ENCODE assay signal across 1 cellular context in the genomic region with DNA sequence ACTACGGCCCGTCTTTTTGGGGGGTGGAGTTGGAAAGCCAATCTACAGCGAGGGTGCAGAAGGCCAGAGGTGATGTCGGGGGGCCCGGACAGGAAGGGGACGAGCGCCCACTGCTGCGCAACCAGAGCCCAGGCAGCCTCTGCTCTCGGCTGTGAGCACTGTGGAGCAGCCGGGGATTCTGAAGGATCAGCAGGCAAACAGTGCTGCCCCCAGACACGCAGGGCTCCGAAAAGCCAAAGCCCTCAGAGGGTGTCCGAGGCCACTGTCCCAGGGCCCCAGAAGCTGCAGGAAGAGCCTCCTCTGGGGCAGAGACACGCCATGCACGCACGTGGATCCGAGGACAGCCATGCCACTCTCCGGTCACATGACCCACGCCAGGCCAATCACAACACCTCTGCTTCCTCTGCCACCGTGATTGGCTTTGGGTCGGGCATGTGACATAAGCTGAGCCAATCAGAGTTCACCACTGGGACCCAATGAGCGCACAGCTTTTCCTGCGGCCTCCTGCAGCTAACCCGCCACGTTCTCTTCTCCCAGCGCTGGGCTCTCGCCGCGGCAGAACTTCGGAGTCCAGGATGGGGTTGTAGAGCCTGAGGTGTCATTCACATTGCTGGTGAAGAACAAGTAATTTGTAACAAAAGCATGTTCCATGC.
TF ChIP-seq lines count a peak whose summit lies in the region.

No MANE protein-coding gene starts in this region.

TF ChIP-seq in K562, 482 proteins besides CTCF, POLR2A, EP300 and RAD21 (continued from another document and continues in another):
- TF ChIP-seq, protein P1, sequence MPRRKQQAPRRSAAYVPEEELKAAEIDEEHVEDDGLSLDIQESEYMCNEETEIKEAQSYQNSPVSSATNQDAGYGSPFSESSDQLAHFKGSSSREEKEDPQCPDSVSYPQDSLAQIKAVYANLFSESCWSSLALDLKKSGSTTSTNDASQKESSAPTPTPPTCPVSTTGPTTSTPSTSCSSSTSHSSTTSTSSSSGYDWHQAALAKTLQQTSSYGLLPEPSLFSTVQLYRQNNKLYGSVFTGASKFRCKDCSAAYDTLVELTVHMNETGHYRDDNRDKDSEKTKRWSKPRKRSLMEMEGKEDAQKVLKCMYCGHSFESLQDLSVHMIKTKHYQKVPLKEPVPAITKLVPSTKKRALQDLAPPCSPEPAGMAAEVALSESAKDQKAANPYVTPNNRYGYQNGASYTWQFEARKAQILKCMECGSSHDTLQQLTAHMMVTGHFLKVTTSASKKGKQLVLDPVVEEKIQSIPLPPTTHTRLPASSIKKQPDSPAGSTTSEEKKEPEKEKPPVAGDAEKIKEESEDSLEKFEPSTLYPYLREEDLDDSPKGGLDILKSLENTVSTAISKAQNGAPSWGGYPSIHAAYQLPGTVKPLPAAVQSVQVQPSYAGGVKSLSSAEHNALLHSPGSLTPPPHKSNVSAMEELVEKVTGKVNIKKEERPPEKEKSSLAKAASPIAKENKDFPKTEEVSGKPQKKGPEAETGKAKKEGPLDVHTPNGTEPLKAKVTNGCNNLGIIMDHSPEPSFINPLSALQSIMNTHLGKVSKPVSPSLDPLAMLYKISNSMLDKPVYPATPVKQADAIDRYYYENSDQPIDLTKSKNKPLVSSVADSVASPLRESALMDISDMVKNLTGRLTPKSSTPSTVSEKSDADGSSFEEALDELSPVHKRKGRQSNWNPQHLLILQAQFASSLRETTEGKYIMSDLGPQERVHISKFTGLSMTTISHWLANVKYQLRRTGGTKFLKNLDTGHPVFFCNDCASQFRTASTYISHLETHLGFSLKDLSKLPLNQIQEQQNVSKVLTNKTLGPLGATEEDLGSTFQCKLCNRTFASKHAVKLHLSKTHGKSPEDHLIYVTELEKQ (CRISPR knock-in tag; IDR thresholded peaks at IDR 0.05): no peak
- TF ChIP-seq HDAC2 (IDR thresholded peaks at IDR 0.05) (peak; percentile 96; the same call in 1 of the 2 replicates), ZEB2 (IDR thresholded peaks at IDR 0.05) (no peak), KAT7 (CRISPR knock-in tag; IDR thresholded peaks at IDR 0.05; ENCODE audit: borderline replicate concordance) (peak; percentile 42; the same call in 1 of the 2 replicates), EGR1 (conservative IDR thresholded peaks at IDR 0.05) (no peak), BDP1 (IDR thresholded peaks at IDR 0.05; ENCODE audit: insufficient read depth, insufficient read length) (no peak), ERF (CRISPR knock-in tag; IDR thresholded peaks at IDR 0.05) (peak; percentile 78; the same call in 1 of the 2 replicates), ZNF785 (CRISPR knock-in tag; IDR thresholded peaks at IDR 0.05) (no peak), LCOR (CRISPR knock-in tag; IDR thresholded peaks at IDR 0.05) (peak; percentile 89), POLR2AphosphoS5 (IDR thresholded peaks at IDR 0.05; ENCODE audit: control insufficient read depth, insufficient read depth, low read depth, low read length) (peak; percentile 27; the same call in 1 of the 2 replicates), RAD51 (IDR thresholded peaks at IDR 0.05; ENCODE audit: borderline replicate concordance, low read depth) (peak; percentile 99), GABPB2 (CRISPR knock-in tag; conservative IDR thresholded peaks at IDR 0.05) (no peak), ATF1 (CRISPR knock-in tag; IDR thresholded peaks at IDR 0.05) (no peak), ATF1 (tag; IDR thresholded peaks at IDR 0.05) (peak; percentile 73), C11orf30 (IDR thresholded peaks at IDR 0.05; ENCODE audit: low read depth) (peak; percentile 100), DNMT1 (IDR thresholded peaks at IDR 0.05) (no peak), ZFX (CRISPR knock-in tag; IDR thresholded peaks at IDR 0.05) (peak; percentile 78), STAT5A (IDR thresholded peaks at IDR 0.05; ENCODE audit: borderline replicate concordance, low read length) (no peak), CC2D1A (IDR thresholded peaks at IDR 0.05) (peak; percentile 24; the same call in 1 of the 2 replicates), ZBTB17 (CRISPR knock-in tag; IDR thresholded peaks at IDR 0.05) (peak; percentile 31; the same call in 1 of the 2 replicates), FOXK1 (CRISPR knock-in tag; IDR thresholded peaks at IDR 0.05; ENCODE audit: borderline replicate concordance) (peak; percentile 95), NONO (IDR thresholded peaks at IDR 0.05; ENCODE audit: low read depth in 2 of 2, low read length in 1 of 2) (no peak), PHF20 (IDR thresholded peaks at IDR 0.05; ENCODE audit: partially characterized antibody) (peak; percentile 97), FOXM1 (IDR thresholded peaks at IDR 0.05; ENCODE audit: low read depth) (no peak), FOXM1 (CRISPR knock-in tag; IDR thresholded peaks at IDR 0.05; ENCODE audit: low read depth) (peak; percentile 94), RFX1 (IDR thresholded peaks at IDR 0.05) (no peak), ATF7 (IDR thresholded peaks at IDR 0.05) (peak; percentile 61), ESRRB (CRISPR knock-in tag; IDR thresholded peaks at IDR 0.05; ENCODE audit: borderline replicate concordance) (no peak), FOXP1 (CRISPR knock-in tag; IDR thresholded peaks at IDR 0.05) (peak; percentile 25; the same call in 1 of the 2 replicates), ZNF75A (CRISPR knock-in tag; IDR thresholded peaks at IDR 0.05) (no peak), TRIM24 (IDR thresholded peaks at IDR 0.05) (0 out of 4 replicates have a peak, but pooled peaks of 1 of the 2 experiments have one; percentile 16)
- TF ChIP-seq, protein P2, sequence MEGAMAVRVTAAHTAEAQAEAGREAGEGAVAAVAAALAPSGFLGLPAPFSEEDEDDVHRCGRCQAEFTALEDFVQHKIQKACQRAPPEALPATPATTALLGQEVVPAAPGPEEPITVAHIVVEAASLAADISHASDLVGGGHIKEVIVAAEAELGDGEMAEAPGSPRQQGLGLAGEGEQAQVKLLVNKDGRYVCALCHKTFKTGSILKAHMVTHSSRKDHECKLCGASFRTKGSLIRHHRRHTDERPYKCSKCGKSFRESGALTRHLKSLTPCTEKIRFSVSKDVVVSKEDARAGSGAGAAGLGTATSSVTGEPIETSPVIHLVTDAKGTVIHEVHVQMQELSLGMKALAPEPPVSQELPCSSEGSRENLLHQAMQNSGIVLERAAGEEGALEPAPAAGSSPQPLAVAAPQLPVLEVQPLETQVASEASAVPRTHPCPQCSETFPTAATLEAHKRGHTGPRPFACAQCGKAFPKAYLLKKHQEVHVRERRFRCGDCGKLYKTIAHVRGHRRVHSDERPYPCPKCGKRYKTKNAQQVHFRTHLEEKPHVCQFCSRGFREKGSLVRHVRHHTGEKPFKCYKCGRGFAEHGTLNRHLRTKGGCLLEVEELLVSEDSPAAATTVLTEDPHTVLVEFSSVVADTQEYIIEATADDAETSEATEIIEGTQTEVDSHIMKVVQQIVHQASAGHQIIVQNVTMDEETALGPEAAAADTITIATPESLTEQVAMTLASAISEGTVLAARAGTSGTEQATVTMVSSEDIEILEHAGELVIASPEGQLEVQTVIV (CRISPR knock-in tag; IDR thresholded peaks at IDR 0.05; ENCODE audit: borderline replicate concordance): no peak
- TF ChIP-seq, protein P3, sequence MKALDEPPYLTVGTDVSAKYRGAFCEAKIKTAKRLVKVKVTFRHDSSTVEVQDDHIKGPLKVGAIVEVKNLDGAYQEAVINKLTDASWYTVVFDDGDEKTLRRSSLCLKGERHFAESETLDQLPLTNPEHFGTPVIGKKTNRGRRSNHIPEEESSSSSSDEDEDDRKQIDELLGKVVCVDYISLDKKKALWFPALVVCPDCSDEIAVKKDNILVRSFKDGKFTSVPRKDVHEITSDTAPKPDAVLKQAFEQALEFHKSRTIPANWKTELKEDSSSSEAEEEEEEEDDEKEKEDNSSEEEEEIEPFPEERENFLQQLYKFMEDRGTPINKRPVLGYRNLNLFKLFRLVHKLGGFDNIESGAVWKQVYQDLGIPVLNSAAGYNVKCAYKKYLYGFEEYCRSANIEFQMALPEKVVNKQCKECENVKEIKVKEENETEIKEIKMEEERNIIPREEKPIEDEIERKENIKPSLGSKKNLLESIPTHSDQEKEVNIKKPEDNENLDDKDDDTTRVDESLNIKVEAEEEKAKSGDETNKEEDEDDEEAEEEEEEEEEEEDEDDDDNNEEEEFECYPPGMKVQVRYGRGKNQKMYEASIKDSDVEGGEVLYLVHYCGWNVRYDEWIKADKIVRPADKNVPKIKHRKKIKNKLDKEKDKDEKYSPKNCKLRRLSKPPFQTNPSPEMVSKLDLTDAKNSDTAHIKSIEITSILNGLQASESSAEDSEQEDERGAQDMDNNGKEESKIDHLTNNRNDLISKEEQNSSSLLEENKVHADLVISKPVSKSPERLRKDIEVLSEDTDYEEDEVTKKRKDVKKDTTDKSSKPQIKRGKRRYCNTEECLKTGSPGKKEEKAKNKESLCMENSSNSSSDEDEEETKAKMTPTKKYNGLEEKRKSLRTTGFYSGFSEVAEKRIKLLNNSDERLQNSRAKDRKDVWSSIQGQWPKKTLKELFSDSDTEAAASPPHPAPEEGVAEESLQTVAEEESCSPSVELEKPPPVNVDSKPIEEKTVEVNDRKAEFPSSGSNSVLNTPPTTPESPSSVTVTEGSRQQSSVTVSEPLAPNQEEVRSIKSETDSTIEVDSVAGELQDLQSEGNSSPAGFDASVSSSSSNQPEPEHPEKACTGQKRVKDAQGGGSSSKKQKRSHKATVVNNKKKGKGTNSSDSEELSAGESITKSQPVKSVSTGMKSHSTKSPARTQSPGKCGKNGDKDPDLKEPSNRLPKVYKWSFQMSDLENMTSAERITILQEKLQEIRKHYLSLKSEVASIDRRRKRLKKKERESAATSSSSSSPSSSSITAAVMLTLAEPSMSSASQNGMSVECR (CRISPR knock-in tag; IDR thresholded peaks at IDR 0.05): peak; percentile 44; the same call in 1 of the 2 replicates
- TF ChIP-seq, protein P4, sequence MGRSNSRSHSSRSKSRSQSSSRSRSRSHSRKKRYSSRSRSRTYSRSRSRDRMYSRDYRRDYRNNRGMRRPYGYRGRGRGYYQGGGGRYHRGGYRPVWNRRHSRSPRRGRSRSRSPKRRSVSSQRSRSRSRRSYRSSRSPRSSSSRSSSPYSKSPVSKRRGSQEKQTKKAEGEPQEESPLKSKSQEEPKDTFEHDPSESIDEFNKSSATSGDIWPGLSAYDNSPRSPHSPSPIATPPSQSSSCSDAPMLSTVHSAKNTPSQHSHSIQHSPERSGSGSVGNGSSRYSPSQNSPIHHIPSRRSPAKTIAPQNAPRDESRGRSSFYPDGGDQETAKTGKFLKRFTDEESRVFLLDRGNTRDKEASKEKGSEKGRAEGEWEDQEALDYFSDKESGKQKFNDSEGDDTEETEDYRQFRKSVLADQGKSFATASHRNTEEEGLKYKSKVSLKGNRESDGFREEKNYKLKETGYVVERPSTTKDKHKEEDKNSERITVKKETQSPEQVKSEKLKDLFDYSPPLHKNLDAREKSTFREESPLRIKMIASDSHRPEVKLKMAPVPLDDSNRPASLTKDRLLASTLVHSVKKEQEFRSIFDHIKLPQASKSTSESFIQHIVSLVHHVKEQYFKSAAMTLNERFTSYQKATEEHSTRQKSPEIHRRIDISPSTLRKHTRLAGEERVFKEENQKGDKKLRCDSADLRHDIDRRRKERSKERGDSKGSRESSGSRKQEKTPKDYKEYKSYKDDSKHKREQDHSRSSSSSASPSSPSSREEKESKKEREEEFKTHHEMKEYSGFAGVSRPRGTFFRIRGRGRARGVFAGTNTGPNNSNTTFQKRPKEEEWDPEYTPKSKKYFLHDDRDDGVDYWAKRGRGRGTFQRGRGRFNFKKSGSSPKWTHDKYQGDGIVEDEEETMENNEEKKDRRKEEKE (IDR thresholded peaks at IDR 0.05; ENCODE audit: borderline replicate concordance in 1 of 2, control insufficient read depth in 1 of 2, low read depth in 2 of 2, low read length in 1 of 2): no peak
- TF ChIP-seq, protein P5, sequence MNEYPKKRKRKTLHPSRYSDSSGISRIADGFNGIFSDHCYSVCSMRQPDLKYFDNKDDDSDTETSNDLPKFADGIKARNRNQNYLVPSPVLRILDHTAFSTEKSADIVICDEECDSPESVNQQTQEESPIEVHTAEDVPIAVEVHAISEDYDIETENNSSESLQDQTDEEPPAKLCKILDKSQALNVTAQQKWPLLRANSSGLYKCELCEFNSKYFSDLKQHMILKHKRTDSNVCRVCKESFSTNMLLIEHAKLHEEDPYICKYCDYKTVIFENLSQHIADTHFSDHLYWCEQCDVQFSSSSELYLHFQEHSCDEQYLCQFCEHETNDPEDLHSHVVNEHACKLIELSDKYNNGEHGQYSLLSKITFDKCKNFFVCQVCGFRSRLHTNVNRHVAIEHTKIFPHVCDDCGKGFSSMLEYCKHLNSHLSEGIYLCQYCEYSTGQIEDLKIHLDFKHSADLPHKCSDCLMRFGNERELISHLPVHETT (CRISPR knock-in tag; conservative IDR thresholded peaks at IDR 0.05 in 1 of 2, IDR thresholded peaks at IDR 0.05 in 1 of 2): peak in 1 of 2 experiments; percentile 72; a peak in 2 of 4 replicates
- TF ChIP-seq, protein P6, sequence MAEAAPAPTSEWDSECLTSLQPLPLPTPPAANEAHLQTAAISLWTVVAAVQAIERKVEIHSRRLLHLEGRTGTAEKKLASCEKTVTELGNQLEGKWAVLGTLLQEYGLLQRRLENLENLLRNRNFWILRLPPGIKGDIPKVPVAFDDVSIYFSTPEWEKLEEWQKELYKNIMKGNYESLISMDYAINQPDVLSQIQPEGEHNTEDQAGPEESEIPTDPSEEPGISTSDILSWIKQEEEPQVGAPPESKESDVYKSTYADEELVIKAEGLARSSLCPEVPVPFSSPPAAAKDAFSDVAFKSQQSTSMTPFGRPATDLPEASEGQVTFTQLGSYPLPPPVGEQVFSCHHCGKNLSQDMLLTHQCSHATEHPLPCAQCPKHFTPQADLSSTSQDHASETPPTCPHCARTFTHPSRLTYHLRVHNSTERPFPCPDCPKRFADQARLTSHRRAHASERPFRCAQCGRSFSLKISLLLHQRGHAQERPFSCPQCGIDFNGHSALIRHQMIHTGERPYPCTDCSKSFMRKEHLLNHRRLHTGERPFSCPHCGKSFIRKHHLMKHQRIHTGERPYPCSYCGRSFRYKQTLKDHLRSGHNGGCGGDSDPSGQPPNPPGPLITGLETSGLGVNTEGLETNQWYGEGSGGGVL (CRISPR knock-in tag; IDR thresholded peaks at IDR 0.05): no peak
- TF ChIP-seq, protein P7, sequence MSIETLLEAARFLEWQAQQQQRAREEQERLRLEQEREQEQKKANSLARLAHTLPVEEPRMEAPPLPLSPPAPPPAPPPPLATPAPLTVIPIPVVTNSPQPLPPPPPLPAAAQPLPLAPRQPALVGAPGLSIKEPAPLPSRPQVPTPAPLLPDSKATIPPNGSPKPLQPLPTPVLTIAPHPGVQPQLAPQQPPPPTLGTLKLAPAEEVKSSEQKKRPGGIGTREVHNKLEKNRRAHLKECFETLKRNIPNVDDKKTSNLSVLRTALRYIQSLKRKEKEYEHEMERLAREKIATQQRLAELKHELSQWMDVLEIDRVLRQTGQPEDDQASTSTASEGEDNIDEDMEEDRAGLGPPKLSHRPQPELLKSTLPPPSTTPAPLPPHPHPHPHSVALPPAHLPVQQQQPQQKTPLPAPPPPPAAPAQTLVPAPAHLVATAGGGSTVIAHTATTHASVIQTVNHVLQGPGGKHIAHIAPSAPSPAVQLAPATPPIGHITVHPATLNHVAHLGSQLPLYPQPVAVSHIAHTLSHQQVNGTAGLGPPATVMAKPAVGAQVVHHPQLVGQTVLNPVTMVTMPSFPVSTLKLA (conservative IDR thresholded peaks at IDR 0.05): peak; percentile 98 to 99
- TF ChIP-seq, protein P8, sequence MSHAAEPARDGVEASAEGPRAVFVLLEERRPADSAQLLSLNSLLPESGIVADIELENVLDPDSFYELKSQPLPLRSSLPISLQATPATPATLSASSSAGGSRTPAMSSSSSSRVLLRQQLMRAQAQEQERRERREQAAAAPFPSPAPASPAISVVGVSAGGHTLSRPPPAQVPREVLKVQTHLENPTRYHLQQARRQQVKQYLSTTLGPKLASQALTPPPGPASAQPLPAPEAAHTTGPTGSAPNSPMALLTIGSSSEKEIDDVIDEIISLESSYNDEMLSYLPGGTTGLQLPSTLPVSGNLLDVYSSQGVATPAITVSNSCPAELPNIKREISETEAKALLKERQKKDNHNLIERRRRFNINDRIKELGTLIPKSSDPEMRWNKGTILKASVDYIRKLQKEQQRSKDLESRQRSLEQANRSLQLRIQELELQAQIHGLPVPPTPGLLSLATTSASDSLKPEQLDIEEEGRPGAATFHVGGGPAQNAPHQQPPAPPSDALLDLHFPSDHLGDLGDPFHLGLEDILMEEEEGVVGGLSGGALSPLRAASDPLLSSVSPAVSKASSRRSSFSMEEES (CRISPR knock-in tag; IDR thresholded peaks at IDR 0.05): peak; percentile 99
